In the genomic region with DNA sequence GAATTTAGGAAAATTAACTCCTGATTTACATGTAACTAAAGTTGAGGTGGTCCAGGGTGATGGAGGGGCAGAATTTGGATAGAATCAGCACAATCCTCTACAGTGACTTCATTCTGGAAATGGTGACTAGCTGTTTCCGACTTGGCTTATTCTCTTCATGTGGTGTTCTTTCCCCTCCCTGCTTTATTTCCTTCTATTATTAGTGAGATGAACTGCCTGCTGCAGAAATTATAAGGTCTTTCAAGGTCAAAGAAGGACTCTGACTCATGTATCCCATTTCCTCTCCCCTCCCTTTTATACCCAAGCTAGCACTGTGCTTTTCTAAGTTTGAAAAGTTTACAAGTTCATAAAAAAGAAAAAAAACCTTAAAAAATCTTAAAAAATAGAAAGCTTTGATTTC, we compare ENCODE assay signal across 11 cellular contexts. TPM values are rescaled to one million over a fixed set of nuclear protein-coding genes. Genes with fewer than 3 reads are reported as not detected.
DNase-seq lines count a peak whose midpoint lies in the region; ATAC-seq and TF ChIP-seq lines count a peak whose summit lies in the region.
"Had no signal": no experiment of that assay in that cellular context is flagged by ENCODE, and none has a peak within 500 bp of the region (broad histone marks: within the 10 kb centered on the region; RNA-seq: fewer than 3 reads in every experiment).

No MANE protein-coding gene starts in this region.

- DNase-seq in activated naive CD4-positive, alpha-beta T cell treated with anti-CD3 and anti-CD28 coated beads, Interleukin-2, amount 50 U/mL, for 72 hours (ENCODE audit: low spot score in 2 of 2): no peak
- DNase-seq in activated naive CD4-positive, alpha-beta T cell treated with Interleukin-2 at 50 U/mL for 16 hours: no peak
- DNase-seq in colonic mucosa (no peak), lower lobe of right lung (no peak), upper lobe of right lung (no peak), endodermal cell (no peak)
- DNase-seq: NCI-H748 treated with DMSO at 0.1 percent for 48 hours, T1000, testis had no signal

- no peak overlapping the region for H3K4me3 Mint-ChIP-seq in endodermal cell

- H3K36me3 ChIP-seq in colonic mucosa: no peaks in the 10 kb centered on the region
- H3K36me3 ChIP-seq in lower lobe of right lung: no peaks in the 10 kb centered on the region
- no peaks in the 10 kb centered on the region for H3K36me3 ChIP-seq in upper lobe of right lung
- H3K36me3 ChIP-seq in endodermal cell (ENCODE audit: control insufficient read depth, insufficient read depth, low read length): no peaks in the 10 kb centered on the region

- no peaks in the 10 kb centered on the region for H3K4me1 ChIP-seq in colonic mucosa
- peaks cover 32% of the 10 kb centered on the region for H3K4me1 ChIP-seq in lower lobe of right lung
- peaks cover 21% of the 10 kb centered on the region for H3K4me1 ChIP-seq in upper lobe of right lung
- peaks cover 5% of the 10 kb centered on the region for H3K4me1 ChIP-seq in endodermal cell (ENCODE audit: control insufficient read depth, insufficient read depth, low read length)

- H3K27me3 ChIP-seq in colonic mucosa (no peaks in the 10 kb centered on the region), lower lobe of right lung (ENCODE audit: low read depth) (no peaks in the 10 kb centered on the region), upper lobe of right lung (no peaks in the 10 kb centered on the region), endodermal cell (ENCODE audit: control insufficient read depth, insufficient read depth, low read length, poor library complexity, severe bottlenecking) (peaks cover 18% of the 10 kb centered on the region)
- H3K27me3 ChIP-seq: testis had no signal

- no peaks in the 10 kb centered on the region for H3K36me3 Mint-ChIP-seq in activated naive CD4-positive, alpha-beta T cell treated with anti-CD3 and anti-CD28 coated beads, Interleukin-2, amount 50 U/mL, for 72 hours
- no peaks in the 10 kb centered on the region for H3K36me3 Mint-ChIP-seq in endodermal cell (ENCODE audit: low read depth)

- no peaks in the 10 kb centered on the region for H3K9me3 ChIP-seq in colonic mucosa
- H3K9me3 ChIP-seq in lower lobe of right lung: no peaks in the 10 kb centered on the region
- no peaks in the 10 kb centered on the region for H3K9me3 ChIP-seq in upper lobe of right lung
- no peaks in the 10 kb centered on the region for H3K9me3 ChIP-seq in endodermal cell (ENCODE audit: control insufficient read depth, low read length)
- H3K9me3 ChIP-seq: testis had no signal

- H3K27ac Mint-ChIP-seq in activated naive CD4-positive, alpha-beta T cell treated with anti-CD3 and anti-CD28 coated beads, Interleukin-2, amount 50 U/mL, for 72 hours: no peak overlapping the region
- no peak overlapping the region for H3K27ac Mint-ChIP-seq in endodermal cell

- H3K4me3 ChIP-seq in colonic mucosa (no peak overlapping the region), lower lobe of right lung (no peak overlapping the region), upper lobe of right lung (no peak overlapping the region), endodermal cell (ENCODE audit: low read length) (no peak overlapping the region)
- H3K4me3 ChIP-seq: testis had no signal

- ATAC-seq in activated naive CD4-positive, alpha-beta T cell treated with anti-CD3 and anti-CD28 coated beads, Interleukin-2, amount 50 U/mL, for 72 hours: peak; percentile 53 to 67
- peak; percentile 63 to 70 for ATAC-seq in lower lobe of right lung
- peak; percentile 48 for ATAC-seq in upper lobe of right lung
- ATAC-seq in HG02798 (IDR thresholded peaks at IDR 0.05; ENCODE audit: poor library complexity, unreplicated experiment): no peak
- no peak for ATAC-seq in HG02852 (IDR thresholded peaks at IDR 0.05; ENCODE audit: unreplicated experiment)

- H3K9ac ChIP-seq in colonic mucosa (ENCODE audit: low read depth in 2 of 2, low read length in 2 of 2): no peak overlapping the region
- no peak overlapping the region for H3K9ac ChIP-seq in endodermal cell (ENCODE audit: extremely low read depth, low read length, poor library complexity, severe bottlenecking)

- H3K4me1 Mint-ChIP-seq in endodermal cell: peaks cover 9% of the 10 kb centered on the region

- intact Hi-C loops in colonic mucosa (cut with DNase I): no loop called here
- intact Hi-C loops in lower lobe of right lung (cut with DNase I): no loop called here
- intact Hi-C loops in upper lobe of right lung (cut with DNase I): no loop called here

- H3K9me3 Mint-ChIP-seq in activated naive CD4-positive, alpha-beta T cell treated with anti-CD3 and anti-CD28 coated beads, Interleukin-2, amount 50 U/mL, for 72 hours: no peaks in the 10 kb centered on the region
- no peaks in the 10 kb centered on the region for H3K9me3 Mint-ChIP-seq in endodermal cell

- peaks cover 2% of the 10 kb centered on the region for H3K27me3 Mint-ChIP-seq in endodermal cell (ENCODE audit: insufficient read depth)

- TF ChIP-seq CTCF in colonic mucosa (IDR thresholded peaks at IDR 0.05): no peak
- no peak for TF ChIP-seq CTCF in lower lobe of right lung (IDR thresholded peaks at IDR 0.05)
- no peak for TF ChIP-seq CTCF in upper lobe of right lung (IDR thresholded peaks at IDR 0.05)
- no peak for TF ChIP-seq CTCF in endodermal cell (conservative IDR thresholded peaks at IDR 0.05)

- WGBS in endodermal cell (ENCODE audit: insufficient coverage in 1 of 2, insufficient read length in 1 of 2), 2 experiments: 86% methylated on average over 1 of the region's 1 CpG; no CpG with 5 or more reads in 1 of the 2 experiments

- peak overlapping the region; percentile 22 for H3K27ac ChIP-seq in colonic mucosa
- peak overlapping the region; percentile 59 for H3K27ac ChIP-seq in lower lobe of right lung
- peak overlapping the region; percentile 48 for H3K27ac ChIP-seq in upper lobe of right lung
- H3K27ac ChIP-seq in endodermal cell (ENCODE audit: low read depth, low read length): no peak overlapping the region

RNA-seq across cellular contexts. Expression of gene MRPL17, which starts 12.2 kb away (rescaled TPM):
- total RNA-seq in activated naive CD4-positive, alpha-beta T cell treated with anti-CD3 and anti-CD28 coated beads, Interleukin-2, amount 50 U/mL, for 72 hours: 100 to 1,000 TPM in 1 of 2 donors, 10 to 100 TPM in 1; 92.4 to 104 TPM
- total RNA-seq in colonic mucosa (10 to 100 TPM; 34.6 to 75.1 TPM), lower lobe of right lung (34.2 TPM), upper lobe of right lung (35.1 TPM), endodermal cell (10 to 100 TPM; 57.6 to 72.6 TPM)
- 41.0 TPM for polyA plus RNA-seq in endodermal cell (2013, experiment 1 of 2)
- polyA plus RNA-seq in endodermal cell (2013, experiment 2 of 2): 40.0 TPM

RNA-seq across cellular contexts. Expression of gene DCHS1, which starts 39.8 kb away (rescaled TPM):
- 1 to 10 TPM in 1 of 2 donors, under 1 TPM in 1; 0.82 to 2.1 TPM for total RNA-seq in activated naive CD4-positive, alpha-beta T cell treated with anti-CD3 and anti-CD28 coated beads, Interleukin-2, amount 50 U/mL, for 72 hours
- total RNA-seq in colonic mucosa (1 to 10 TPM; 4.7 to 8.3 TPM), lower lobe of right lung (23.2 TPM), upper lobe of right lung (28.0 TPM), endodermal cell (10 to 100 TPM; 13.7 to 14.3 TPM)
- 34.9 TPM for polyA plus RNA-seq in endodermal cell (2013, experiment 1 of 2)
- polyA plus RNA-seq in endodermal cell (2013, experiment 2 of 2): 34.2 TPM

Comparison
In these comparisons a context has a peak if more than half of its experiments do, and no peak if none do; other contexts are left out.
1. ATAC-seq: peak in activated naive CD4-positive, alpha-beta T cell treated with anti-CD3 and anti-CD28 coated beads, Interleukin-2, amount 50 U/mL, for 72 hours (2 of 2), lower lobe of right lung (2 of 2) and upper lobe of right lung (single experiment); none in HG02798 (single experiment) and HG02852 (single experiment).